In genomic region chr16:4699030-4699556, GRCh38 we compare ENCODE assay signal across 1 cellular context.
A peak's percentile ranks its signal among the peaks of the same experiment; 100 is the strongest.
TF ChIP-seq lines count a peak whose summit lies in the region.

No MANE protein-coding gene starts in this region.

TF ChIP-seq in H1, 55 proteins besides CTCF, POLR2A, EP300 and RAD21:
- no peak for TF ChIP-seq SUZ12 (IDR thresholded peaks at IDR 0.05; ENCODE audit: low read length)
- no peak for TF ChIP-seq TAF7 (optimal IDR thresholded peaks at IDR 0.05; ENCODE audit: borderline replicate concordance, low read depth, low read length)
- no peak for TF ChIP-seq BRCA1 (IDR thresholded peaks at IDR 0.05; ENCODE audit: low read depth, low read length)
- TF ChIP-seq POLR2AphosphoS5 (IDR thresholded peaks at IDR 0.05; ENCODE audit: low read depth, low read length), result peak; percentile 22; the same call in 1 of the 2 replicates
